ENCODE assay signal across 14 cellular contexts in genomic region chr6:167113047-167113446, GRCh38. TPM values are rescaled to one million over a fixed set of nuclear protein-coding genes. Genes with fewer than 3 reads are reported as not detected.
DNase-seq lines count a peak whose midpoint lies in the region; ATAC-seq and TF ChIP-seq lines count a peak whose summit lies in the region.
"Had no signal": no experiment of that assay in that cellular context is flagged by ENCODE, and none has a peak within 500 bp of the region (broad histone marks: within the 10 kb centered on the region; RNA-seq: fewer than 3 reads in every experiment).

No MANE protein-coding gene starts in this region.

- H3K4me3 ChIP-seq in upper lobe of left lung = no peak overlapping the region
- H3K4me3 ChIP-seq: right atrium auricular region had no signal

- no peaks in the 10 kb centered on the region for H3K4me1 ChIP-seq in upper lobe of left lung
- H3K4me1 ChIP-seq: right atrium auricular region had no signal

- H3K36me3 ChIP-seq in upper lobe of left lung = no peaks in the 10 kb centered on the region
- H3K36me3 ChIP-seq: right atrium auricular region had no signal

- no peak for TF ChIP-seq CTCF in CD4-positive, alpha-beta T cell (IDR thresholded peaks at IDR 0.05)
- no peak for TF ChIP-seq CTCF in upper lobe of left lung (IDR thresholded peaks at IDR 0.05)

- TF ChIP-seq EP300 in upper lobe of left lung (IDR thresholded peaks at IDR 0.05) = no peak

- intact Hi-C loops in CD4-positive, alpha-beta T cell (cut with DNase I, micrococcal nuclease) = loop anchor here in 1 of 2 experiments (5.0 kb wide), 2 partner anchors 61 to 116 kb away; partner anchors contain the start of gene CEP43
- intact Hi-C loops in activated T-helper 2 cell treated with anti-CD3 and anti-CD28 coated beads, Interferon-gamma antibody, Interleukin-2, Interleukin-4, amounts not matched to agents 10 μg/mL and 5 μg/mL and 100 μg/mL, durations not matched to agents 14 hours and 24 hours and 36 hours (cut with micrococcal nuclease) = no loop called here

- CTCF ChIA-PET in CD4-positive, alpha-beta T cell (lab: Charles Lee) = interaction anchor here (1.2 kb wide), 1 partner anchor 10 kb away, joined by 3 read pairs; the partner anchor contains the start of gene CCR6

- no peaks in the 10 kb centered on the region for H3K27me3 ChIP-seq in CD4-positive, alpha-beta T cell (ENCODE audit: control insufficient read depth, insufficient read depth, low read length)
- H3K27me3 ChIP-seq in upper lobe of left lung = no peaks in the 10 kb centered on the region
- H3K27me3 ChIP-seq: right atrium auricular region had no signal

- POLR2A ChIA-PET in CD4-positive, alpha-beta T cell (lab: Charles Lee) = interaction anchor here (1.0 kb wide), 1 partner anchor 66 kb away, joined by 5 read pairs; no protein-coding TSS in a partner anchor

- H3K27me3 Mint-ChIP-seq in CD4-positive, alpha-beta T cell = no peaks in the 10 kb centered on the region
- H3K27me3 Mint-ChIP-seq in activated T-helper 2 cell treated with anti-CD3 and anti-CD28 coated beads, Interferon-gamma antibody, Interleukin-2, Interleukin-4, amounts not matched to agents 10 μg/mL and 5 μg/mL and 100 μg/mL, durations not matched to agents 14 hours and 24 hours and 36 hours (ENCODE audit: low read depth) = peaks cover 26% of the 10 kb centered on the region
- H3K27me3 Mint-ChIP-seq: activated naive CD8-positive, alpha-beta T cell had no signal

- no peak for ATAC-seq in CD4-positive, alpha-beta T cell (ENCODE audit: poor library complexity)
- ATAC-seq in GM18907 (IDR thresholded peaks at IDR 0.05; ENCODE audit: unreplicated experiment) = peak; percentile 55
- ATAC-seq in HG02759 (IDR thresholded peaks at IDR 0.05; ENCODE audit: unreplicated experiment) = peak; percentile 50
- ATAC-seq in HG03575 (IDR thresholded peaks at IDR 0.05; ENCODE audit: extremely low read depth, insufficient number of reproducible peaks, low FRiP score, unreplicated experiment) = peak; percentile 46
- no peak for ATAC-seq in upper lobe of left lung (ENCODE audit: low FRiP score in 2 of 2)

- no peaks in the 10 kb centered on the region for H3K9me3 ChIP-seq in CD4-positive, alpha-beta T cell (ENCODE audit: control insufficient read depth, low read length)
- no peaks in the 10 kb centered on the region for H3K9me3 ChIP-seq in upper lobe of left lung
- H3K9me3 ChIP-seq: right atrium auricular region had no signal

- H3K4me3 Mint-ChIP-seq in CD4-positive, alpha-beta T cell = peak overlapping the region; percentile 97
- H3K4me3 Mint-ChIP-seq in activated T-helper 2 cell treated with anti-CD3 and anti-CD28 coated beads, Interferon-gamma antibody, Interleukin-2, Interleukin-4, amounts not matched to agents 10 μg/mL and 5 μg/mL and 100 μg/mL, durations not matched to agents 14 hours and 24 hours and 36 hours (ENCODE audit: low read depth) = no peak overlapping the region
- H3K4me3 Mint-ChIP-seq: activated naive CD8-positive, alpha-beta T cell had no signal

- peaks cover 46% of the 10 kb centered on the region for H3K4me1 Mint-ChIP-seq in CD4-positive, alpha-beta T cell (ENCODE audit: low read depth)
- H3K4me1 Mint-ChIP-seq in activated T-helper 2 cell treated with anti-CD3 and anti-CD28 coated beads, Interferon-gamma antibody, Interleukin-2, Interleukin-4, amounts not matched to agents 10 μg/mL and 5 μg/mL and 100 μg/mL, durations not matched to agents 14 hours and 24 hours and 36 hours (ENCODE audit: low read depth) = no peaks in the 10 kb centered on the region

- DNase-seq in CD4-positive, alpha-beta T cell = no peak
- no peak for DNase-seq in NCI-H187 treated with DMSO at 0.1 percent for 48 hours (lab: John Stamatoyannopoulos, UW)
- no peak for DNase-seq in activated T-helper 2 cell treated with anti-CD3 and anti-CD28 coated beads, Interferon-gamma antibody, Interleukin-2, Interleukin-4, amounts not matched to agents 10 μg/mL and 5 μg/mL and 100 μg/mL, durations not matched to agents 14 hours and 24 hours and 36 hours (ENCODE audit: low spot score)
- no peak for DNase-seq in COR-L47 (lab: John Stamatoyannopoulos, UW)
- no peak for DNase-seq in upper lobe of left lung
- DNase-seq: NCI-H187 had no signal

- peak overlapping the region; percentile 50 for H3K27ac ChIP-seq in CD4-positive, alpha-beta T cell (ENCODE audit: low read depth, low read length)
- no peak overlapping the region for H3K27ac ChIP-seq in upper lobe of left lung
- H3K27ac ChIP-seq: right atrium auricular region had no signal

- peak overlapping the region; percentile 95 for H3K27ac Mint-ChIP-seq in CD4-positive, alpha-beta T cell
- no peak overlapping the region for H3K27ac Mint-ChIP-seq in activated T-helper 2 cell treated with anti-CD3 and anti-CD28 coated beads, Interferon-gamma antibody, Interleukin-2, Interleukin-4, amounts not matched to agents 10 μg/mL and 5 μg/mL and 100 μg/mL, durations not matched to agents 14 hours and 24 hours and 36 hours
- H3K27ac Mint-ChIP-seq: activated naive CD8-positive, alpha-beta T cell had no signal

- no peak for TF ChIP-seq POLR2A in upper lobe of left lung (IDR thresholded peaks at IDR 0.05)

- WGBS in upper lobe of left lung, 2 donors = 74 to 77% methylated on average over 2 of the region's 2 CpGs

- peaks cover 17% of the 10 kb centered on the region for H3K36me3 Mint-ChIP-seq in CD4-positive, alpha-beta T cell (ENCODE audit: low read depth)
- H3K36me3 Mint-ChIP-seq in activated T-helper 2 cell treated with anti-CD3 and anti-CD28 coated beads, Interferon-gamma antibody, Interleukin-2, Interleukin-4, amounts not matched to agents 10 μg/mL and 5 μg/mL and 100 μg/mL, durations not matched to agents 14 hours and 24 hours and 36 hours (ENCODE audit: low read depth) = no peaks in the 10 kb centered on the region
- H3K36me3 Mint-ChIP-seq: activated naive CD8-positive, alpha-beta T cell had no signal

- no peaks in the 10 kb centered on the region for H3K9me3 Mint-ChIP-seq in CD4-positive, alpha-beta T cell
- no peaks in the 10 kb centered on the region for H3K9me3 Mint-ChIP-seq in activated T-helper 2 cell treated with anti-CD3 and anti-CD28 coated beads, Interferon-gamma antibody, Interleukin-2, Interleukin-4, amounts not matched to agents 10 μg/mL and 5 μg/mL and 100 μg/mL, durations not matched to agents 14 hours and 24 hours and 36 hours

RNA-seq across cellular contexts. Expression of gene CCR6, which starts 9.8 kb away (rescaled TPM):
- total RNA-seq in CD4-positive, alpha-beta T cell = 10 to 100 TPM; 13.6 to 15.9 TPM
- not detected in 2 replicates for total RNA-seq in activated T-helper 2 cell treated with anti-CD3 and anti-CD28 coated beads, Interferon-gamma antibody, Interleukin-2, Interleukin-4, amounts not matched to agents 10 μg/mL and 5 μg/mL and 100 μg/mL, durations not matched to agents 14 hours and 24 hours and 36 hours
- total RNA-seq in upper lobe of left lung = 1 to 10 TPM in 2 of 6 donors, under 1 TPM in 1, not detected in 3; 0.34 to 1.9 (median 1.0) TPM
- total RNA-seq: epithelial cell of proximal tubule; H1; T-helper 2 cell treated with Interferon-gamma antibody and Interleukin-4, amounts not matched to agents 100 ng/mL and 5 ng/mL, for 36 hours had no signal

RNA-seq across cellular contexts. Expression of gene GPR31, which starts 44.7 kb away (rescaled TPM):
- total RNA-seq in CD4-positive, alpha-beta T cell = not detected
- total RNA-seq in activated T-helper 2 cell treated with anti-CD3 and anti-CD28 coated beads, Interferon-gamma antibody, Interleukin-2, Interleukin-4, amounts not matched to agents 10 μg/mL and 5 μg/mL and 100 μg/mL, durations not matched to agents 14 hours and 24 hours and 36 hours = not detected in 2 replicates
- total RNA-seq in upper lobe of left lung = not detected
- total RNA-seq: epithelial cell of proximal tubule; H1; right atrium auricular region; T-helper 2 cell treated with Interferon-gamma antibody and Interleukin-4, amounts not matched to agents 100 ng/mL and 5 ng/mL, for 36 hours had no signal

Comparison
In these comparisons a context has a peak if more than half of its experiments do, and no peak if none do; other contexts are left out.
1. ATAC-seq: peak in GM18907 (single experiment), HG02759 (single experiment) and HG03575 (single experiment); none in CD4-positive, alpha-beta T cell (single experiment) and upper lobe of left lung (0 of 2).
2. RNA of gene CCR6, which starts 9.8 kb away (total RNA-seq): 13.6 to 15.9 TPM in CD4-positive, alpha-beta T cell; 0.34 to 1.9 TPM in upper lobe of left lung and not detected in activated T-helper 2 cell treated with anti-CD3 and anti-CD28 coated beads, Interferon-gamma antibody, Interleukin-2, Interleukin-4, amounts not matched to agents 10 μg/mL and 5 μg/mL and 100 μg/mL, durations not matched to agents 14 hours and 24 hours and 36 hours; every median in the first group is over 4 times any median in the second.